Comparison of ENCODE assay signal across 14 cellular contexts in the genomic region with DNA sequence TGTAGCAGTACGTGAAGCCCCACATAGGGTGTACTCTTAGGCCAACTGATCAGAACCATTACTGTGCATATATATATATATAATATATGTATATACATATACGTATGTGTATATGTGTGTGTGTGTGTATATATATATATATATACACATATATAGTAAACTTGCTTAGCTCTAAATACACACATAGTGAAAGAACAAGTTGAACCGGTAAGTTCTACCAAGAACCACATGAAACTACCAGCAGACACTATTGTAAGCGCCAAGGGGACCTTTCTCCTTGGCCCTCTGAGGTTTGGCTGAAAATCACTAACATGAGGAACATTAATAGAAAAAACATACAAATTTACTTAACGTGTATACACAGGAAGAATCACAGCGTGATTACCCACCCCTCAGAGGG. TPM values are rescaled to one million over a fixed set of nuclear protein-coding genes. Genes with fewer than 3 reads are reported as not detected.
DNase-seq lines count a peak whose midpoint lies in the region; ATAC-seq and TF ChIP-seq lines count a peak whose summit lies in the region.
"Had no signal": no experiment of that assay in that cellular context is flagged by ENCODE, and none has a peak within 500 bp of the region (broad histone marks: within the 10 kb centered on the region; RNA-seq: fewer than 3 reads in every experiment).

No MANE protein-coding gene starts in this region.

- no peak for TF ChIP-seq CTCF in CD4-positive, alpha-beta T cell (IDR thresholded peaks at IDR 0.05)
- TF ChIP-seq CTCF in dorsolateral prefrontal cortex (IDR thresholded peaks at IDR 0.05 in 54 of 56, conservative IDR thresholded peaks at IDR 0.05 in 2 of 56; ENCODE audit: low read depth in 1 of 56, partially characterized antibody in 56 of 56) (no peak), nephron (IDR thresholded peaks at IDR 0.05; ENCODE audit: unreplicated experiment in 3 of 3) (no peak)

- DNase-seq in CD4-positive, alpha-beta T cell, result no peak
- DNase-seq in MG63 (no peak), dorsolateral prefrontal cortex (no peak), pons (ENCODE audit: low spot score) (no peak)
- no peak for DNase-seq in activated T-helper 1 cell treated with anti-CD3 and anti-CD28 coated beads, Interleukin-12 subunit alpha, Interleukin-12 subunit beta, Interleukin-2, Interleukin-4 antibody, amounts not matched to agents 30 ng/mL and 10 ng/mL and 1 ng/mL, durations not matched to agents 14 hours and 24 hours and 36 hours (ENCODE audit: low spot score)
- no peak for DNase-seq in stimulated activated naive CD8-positive, alpha-beta T cell treated with anti-CD3 and anti-CD28 coated beads, Interleukin-15, Interleukin-2, amounts not matched to agents 100 U/mL and 50 U/mL, for 24 hours
- DNase-seq: activated B cell treated with CpG ODN at 0.5 μM for 24 hours; activated naive CD4-positive, alpha-beta T cell treated with Interleukin-2 at 50 U/mL for 16 hours; Calu3; left cardiac atrium; sigmoid colon; stimulated activated CD8-positive, alpha-beta memory T cell treated with anti-CD3 and anti-CD28 coated beads, Interleukin-4, amount 100 ng/mL, for 48 hours had no signal

- CTCF ChIA-PET in CD4-positive, alpha-beta T cell (lab: Charles Lee), result no interaction called here

- H3K36me3 Mint-ChIP-seq in CD4-positive, alpha-beta T cell (ENCODE audit: low read depth), result no peaks in the 10 kb centered on the region
- H3K36me3 Mint-ChIP-seq in nephron (ENCODE audit: low read depth), result no peaks in the 10 kb centered on the region
- H3K36me3 Mint-ChIP-seq in activated T-helper 1 cell treated with anti-CD3 and anti-CD28 coated beads, Interleukin-12 subunit alpha, Interleukin-12 subunit beta, Interleukin-2, Interleukin-4 antibody, amounts not matched to agents 30 ng/mL and 10 ng/mL and 1 ng/mL, durations not matched to agents 14 hours and 24 hours and 36 hours (ENCODE audit: low read depth), result peaks cover 6% of the 10 kb centered on the region

- H3K9me3 Mint-ChIP-seq in CD4-positive, alpha-beta T cell, result no peaks in the 10 kb centered on the region
- H3K9me3 Mint-ChIP-seq in nephron, result no peaks in the 10 kb centered on the region
- no peaks in the 10 kb centered on the region for H3K9me3 Mint-ChIP-seq in activated T-helper 1 cell treated with anti-CD3 and anti-CD28 coated beads, Interleukin-12 subunit alpha, Interleukin-12 subunit beta, Interleukin-2, Interleukin-4 antibody, amounts not matched to agents 30 ng/mL and 10 ng/mL and 1 ng/mL, durations not matched to agents 14 hours and 24 hours and 36 hours
- H3K9me3 Mint-ChIP-seq: activated B cell treated with CpG ODN at 0.5 μM for 24 hours had no signal

- H3K27me3 Mint-ChIP-seq in CD4-positive, alpha-beta T cell, result no peaks in the 10 kb centered on the region
- no peaks in the 10 kb centered on the region for H3K27me3 Mint-ChIP-seq in nephron (ENCODE audit: low read depth)
- no peaks in the 10 kb centered on the region for H3K27me3 Mint-ChIP-seq in activated T-helper 1 cell treated with anti-CD3 and anti-CD28 coated beads, Interleukin-12 subunit alpha, Interleukin-12 subunit beta, Interleukin-2, Interleukin-4 antibody, amounts not matched to agents 30 ng/mL and 10 ng/mL and 1 ng/mL, durations not matched to agents 14 hours and 24 hours and 36 hours (ENCODE audit: insufficient read depth)
- H3K27me3 Mint-ChIP-seq: activated B cell treated with CpG ODN at 0.5 μM for 24 hours had no signal

- POLR2A ChIA-PET in CD4-positive, alpha-beta T cell (lab: Charles Lee), result interaction anchor here (0.5 kb wide), 1 partner anchor 530 kb away, joined by 3 read pairs; no protein-coding TSS in a partner anchor

- H3K27ac ChIP-seq in CD4-positive, alpha-beta T cell (ENCODE audit: low read depth, low read length), result no peak overlapping the region
- H3K27ac ChIP-seq in dorsolateral prefrontal cortex, result no peak overlapping the region

- H3K9me3 ChIP-seq in CD4-positive, alpha-beta T cell (ENCODE audit: control insufficient read depth, low read length), result no peaks in the 10 kb centered on the region
- no peaks in the 10 kb centered on the region for H3K9me3 ChIP-seq in MG63
- H3K9me3 ChIP-seq: sigmoid colon had no signal

- H3K4me1 Mint-ChIP-seq in CD4-positive, alpha-beta T cell (ENCODE audit: low read depth), result peaks cover 14% of the 10 kb centered on the region
- H3K4me1 Mint-ChIP-seq in nephron, result peaks cover 6% of the 10 kb centered on the region
- peaks cover 14% of the 10 kb centered on the region for H3K4me1 Mint-ChIP-seq in activated T-helper 1 cell treated with anti-CD3 and anti-CD28 coated beads, Interleukin-12 subunit alpha, Interleukin-12 subunit beta, Interleukin-2, Interleukin-4 antibody, amounts not matched to agents 30 ng/mL and 10 ng/mL and 1 ng/mL, durations not matched to agents 14 hours and 24 hours and 36 hours (ENCODE audit: low read depth)

- ATAC-seq in CD4-positive, alpha-beta T cell (ENCODE audit: poor library complexity), result no peak
- no peak for ATAC-seq in GM21423 (IDR thresholded peaks at IDR 0.05; ENCODE audit: unreplicated experiment)
- ATAC-seq in stimulated activated naive CD8-positive, alpha-beta T cell treated with anti-CD3 and anti-CD28 coated beads, Interleukin-15, Interleukin-2, amounts not matched to agents 100 U/mL and 50 U/mL, for 24 hours, result no peak
- ATAC-seq: left cardiac atrium had no signal

- no peaks in the 10 kb centered on the region for H3K27me3 ChIP-seq in CD4-positive, alpha-beta T cell (ENCODE audit: control insufficient read depth, insufficient read depth, low read length)
- H3K27me3 ChIP-seq in MG63 (no peaks in the 10 kb centered on the region), dorsolateral prefrontal cortex (no peaks in the 10 kb centered on the region)
- H3K27me3 ChIP-seq: sigmoid colon had no signal

- intact Hi-C loops in CD4-positive, alpha-beta T cell (cut with DNase I, micrococcal nuclease), result loop anchor here (5.0 to 10.0 kb wide), 3 partner anchors 156 to 1398 kb away; a partner anchor contains a TSS
- intact Hi-C loops in dorsolateral prefrontal cortex (cut with DNase I), result no loop called here
- intact Hi-C loops in activated T-helper 1 cell treated with anti-CD3 and anti-CD28 coated beads, Interleukin-12 subunit alpha, Interleukin-12 subunit beta, Interleukin-2, Interleukin-4 antibody, amounts not matched to agents 30 ng/mL and 10 ng/mL and 1 ng/mL, durations not matched to agents 14 hours and 24 hours and 36 hours (cut with micrococcal nuclease), result loop anchor here (5.0 kb wide), 2 partner anchors 158 to 1028 kb away; no protein-coding TSS in a partner anchor

- H3K27ac Mint-ChIP-seq in CD4-positive, alpha-beta T cell, result no peak overlapping the region
- no peak overlapping the region for H3K27ac Mint-ChIP-seq in nephron
- H3K27ac Mint-ChIP-seq in activated T-helper 1 cell treated with anti-CD3 and anti-CD28 coated beads, Interleukin-12 subunit alpha, Interleukin-12 subunit beta, Interleukin-2, Interleukin-4 antibody, amounts not matched to agents 30 ng/mL and 10 ng/mL and 1 ng/mL, durations not matched to agents 14 hours and 24 hours and 36 hours, result no peak overlapping the region
- H3K27ac Mint-ChIP-seq: activated B cell treated with CpG ODN at 0.5 μM for 24 hours had no signal

- H3K36me3 ChIP-seq in MG63, result peaks cover 22% of the 10 kb centered on the region
- H3K36me3 ChIP-seq: sigmoid colon had no signal

- peak overlapping the region; percentile 79 for H3K4me3 ChIP-seq in MG63
- H3K4me3 ChIP-seq in dorsolateral prefrontal cortex, result peak overlapping the region in 31 of 59 donors; percentile 58 to 98 (median 87)

- peak overlapping the region; percentile 50 for H3K4me3 Mint-ChIP-seq in CD4-positive, alpha-beta T cell
- peak overlapping the region; percentile 40 to 48 (median 40) for H3K4me3 Mint-ChIP-seq in nephron
- no peak overlapping the region for H3K4me3 Mint-ChIP-seq in activated T-helper 1 cell treated with anti-CD3 and anti-CD28 coated beads, Interleukin-12 subunit alpha, Interleukin-12 subunit beta, Interleukin-2, Interleukin-4 antibody, amounts not matched to agents 30 ng/mL and 10 ng/mL and 1 ng/mL, durations not matched to agents 14 hours and 24 hours and 36 hours
- H3K4me3 Mint-ChIP-seq: activated B cell treated with CpG ODN at 0.5 μM for 24 hours had no signal

RNA-seq across cellular contexts. Expression of a gene that starts 1.8 kb away (rescaled TPM):
- total RNA-seq in CD4-positive, alpha-beta T cell, result 10 to 100 TPM; 31.3 to 32.0 TPM
- 433 and 1,067 TPM in 2 replicates for total RNA-seq in MG63 (2014; rRNA removed; shearing (Covaris generic); ENCODE audit: low replicate concordance)
- 10 to 100 TPM; 34.6 to 97.2 (median 51.4) TPM for total RNA-seq in dorsolateral prefrontal cortex
- 184 and 191 TPM in 2 replicates for total RNA-seq in activated T-helper 1 cell treated with anti-CD3 and anti-CD28 coated beads, Interleukin-12 subunit alpha, Interleukin-12 subunit beta, Interleukin-2, Interleukin-4 antibody, amounts not matched to agents 30 ng/mL and 10 ng/mL and 1 ng/mL, durations not matched to agents 14 hours and 24 hours and 36 hours

Comparison
In these comparisons a context has a peak if more than half of its experiments do, and no peak if none do; other contexts are left out.
1. intact Hi-C loops: an anchor here in CD4-positive, alpha-beta T cell (5.0 to 10.0 kb wide) and activated T-helper 1 cell treated with anti-CD3 and anti-CD28 coated beads, Interleukin-12 subunit alpha, Interleukin-12 subunit beta, Interleukin-2, Interleukin-4 antibody, amounts not matched to agents 30 ng/mL and 10 ng/mL and 1 ng/mL, durations not matched to agents 14 hours and 24 hours and 36 hours (5.0 kb wide); none called in dorsolateral prefrontal cortex.